Comparison of ENCODE assay signal across 10 cellular contexts in the genomic region with DNA sequence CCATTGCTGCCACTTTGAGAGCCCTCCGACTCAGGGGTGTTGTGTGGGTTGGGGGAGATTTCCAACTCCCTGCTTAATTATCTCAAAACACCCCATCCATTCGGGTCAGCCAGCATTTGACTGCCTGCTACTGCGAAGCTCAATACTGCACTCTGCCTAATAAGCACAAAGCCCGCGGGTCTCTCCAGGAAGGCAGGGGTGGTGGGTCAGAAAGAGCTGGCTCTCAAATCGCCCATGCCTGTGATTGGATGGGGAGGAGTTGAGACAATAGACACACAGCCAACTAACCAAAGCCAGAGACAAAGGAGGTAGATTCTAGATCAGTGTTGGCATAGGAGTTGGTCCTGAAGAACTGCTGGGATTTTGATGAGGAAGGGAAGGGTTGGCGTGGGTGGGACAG. TPM values are rescaled to one million over a fixed set of nuclear protein-coding genes. Genes with fewer than 3 reads are reported as not detected.
DNase-seq lines count a peak whose midpoint lies in the region; ATAC-seq and TF ChIP-seq lines count a peak whose summit lies in the region.
"Had no signal": no experiment of that assay in that cellular context is flagged by ENCODE, and none has a peak within 500 bp of the region (broad histone marks: within the 10 kb centered on the region; RNA-seq: fewer than 3 reads in every experiment).

No MANE protein-coding gene starts in this region.

- H3K9ac ChIP-seq in mesenchymal stem cell (ENCODE audit: low read length): peak overlapping the region; percentile 87

- no peaks in the 10 kb centered on the region for H3K79me1 ChIP-seq in mesenchymal stem cell (replicated peaks; ENCODE audit: low read length, poor library complexity, severe bottlenecking)

- 85% methylated on average over 5 of the region's 7 CpGs for WGBS in mesenchymal stem cell
- 66 to 72% methylated on average over 7 of the region's 7 CpGs for WGBS in upper lobe of left lung, 2 donors

- TF ChIP-seq EP300 in upper lobe of left lung (IDR thresholded peaks at IDR 0.05): no peak

- no peak overlapping the region for H3K23ac ChIP-seq in mesenchymal stem cell (ENCODE audit: low read length in 2 of 2)

- H3K9me3 ChIP-seq in breast epithelium: no peaks in the 10 kb centered on the region
- H3K9me3 ChIP-seq in mesenchymal stem cell (ENCODE audit: control insufficient read depth, low read length): no peaks in the 10 kb centered on the region
- no peaks in the 10 kb centered on the region for H3K9me3 ChIP-seq in upper lobe of left lung
- H3K9me3 ChIP-seq: HAP-1 had no signal

- H3K4me1 Mint-ChIP-seq in activated T-cell treated with anti-CD3 and anti-CD28 coated beads, Interleukin-2, amount 50 U/mL, for 72 hours (ENCODE audit: low read depth): peaks cover 60% of the 10 kb centered on the region
- peaks cover 40% of the 10 kb centered on the region for H3K4me1 Mint-ChIP-seq in activated T-cell treated with anti-CD3 and anti-CD28 coated beads, Interleukin-2, amount 50 U/mL, for 4 hours (ENCODE audit: low read depth)

- peak overlapping the region; percentile 73 for H4K91ac ChIP-seq in mesenchymal stem cell (ENCODE audit: low read length)

- no peak overlapping the region for H3K27ac Mint-ChIP-seq in activated T-cell treated with anti-CD3 and anti-CD28 coated beads, Interleukin-2, amount 50 U/mL, for 72 hours

- no peak overlapping the region for H4K8ac ChIP-seq in mesenchymal stem cell (ENCODE audit: low read length)

- TF ChIP-seq POLR2A in breast epithelium (IDR thresholded peaks at IDR 0.05) (no peak), upper lobe of left lung (IDR thresholded peaks at IDR 0.05) (no peak)

- no peak for ATAC-seq in activated T-cell treated with anti-CD3 and anti-CD28 coated beads, Interleukin-2, amount 50 U/mL, for 72 hours (replicated peaks in 1 of 2)
- no peak for ATAC-seq in activated T-cell treated with anti-CD3 and anti-CD28 coated beads, Interleukin-2, amount 50 U/mL, for 4 hours
- ATAC-seq in upper lobe of left lung (ENCODE audit: low FRiP score in 2 of 2): no peak

- no peaks in the 10 kb centered on the region for H3K36me3 ChIP-seq in breast epithelium
- peaks cover 0 to 10% of the 10 kb centered on the region in 2 experiments for H3K36me3 ChIP-seq in mesenchymal stem cell (ENCODE audit: control insufficient read depth in 1 of 2, insufficient read depth in 2 of 2, low read depth in 1 of 2, low read length in 2 of 2)
- H3K36me3 ChIP-seq in upper lobe of left lung: peaks cover 0 to 5% (median under 1%) of the 10 kb centered on the region in 4 donors
- H3K36me3 ChIP-seq: HAP-1 had no signal

- peak overlapping the region; percentile 38 to 54 for H3K4me3 Mint-ChIP-seq in activated T-cell treated with anti-CD3 and anti-CD28 coated beads, Interleukin-2, amount 50 U/mL, for 72 hours
- no peak overlapping the region for H3K4me3 Mint-ChIP-seq in activated T-cell treated with anti-CD3 and anti-CD28 coated beads, Interleukin-2, amount 50 U/mL, for 4 hours

- H3K4ac ChIP-seq in mesenchymal stem cell (ENCODE audit: low read depth in 1 of 2, low read length in 2 of 2): peak overlapping the region in 1 of 2 experiments; percentile 46

- H2BK120ac ChIP-seq in mesenchymal stem cell (ENCODE audit: low read depth, low read length): no peak overlapping the region

- H2BK5ac ChIP-seq in mesenchymal stem cell (ENCODE audit: low read depth, low read length, poor library complexity, severe bottlenecking): no peak overlapping the region

- DNase-seq in activated T-cell treated with anti-CD3 and anti-CD28 coated beads, Interleukin-2, amount 50 U/mL, for 72 hours: no peak
- DNase-seq in activated T-cell treated with anti-CD3 and anti-CD28 coated beads, Interleukin-2, amount 50 U/mL, for 4 hours: no peak
- DNase-seq in breast epithelium (ENCODE audit: low spot score in 2 of 2): no peak
- no peak for DNase-seq in mesenchymal stem cell
- DNase-seq in upper lobe of left lung: no peak
- DNase-seq in NCI-H2107 treated with DMSO at 0.1 percent for 48 hours (lab: John Stamatoyannopoulos, UW; ENCODE audit: unreplicated experiment): no peak
- DNase-seq in HuH-7 (ENCODE audit: low spot score): no peak
- no peak for DNase-seq in occipital lobe (lab: John Stamatoyannopoulos, UW)

- H3K4me3 ChIP-seq in breast epithelium (peak overlapping the region in 1 of 3 donors; percentile 31), mesenchymal stem cell (ENCODE audit: insufficient read depth in 1 of 2, low read depth in 1 of 2, low read length in 2 of 2) (no peak overlapping the region), upper lobe of left lung (no peak overlapping the region)
- H3K4me3 ChIP-seq: HAP-1 had no signal

- H3K14ac ChIP-seq in mesenchymal stem cell (ENCODE audit: low read length in 2 of 2): no peak overlapping the region

- intact Hi-C loops in breast epithelium (cut with DNase I; ENCODE audit: low total_unique reads): no loop called here

- H2AK5ac ChIP-seq in mesenchymal stem cell (ENCODE audit: low read length, severe bottlenecking): no peak overlapping the region

- H3K4me2 ChIP-seq in mesenchymal stem cell (ENCODE audit: low read length, poor library complexity, severe bottlenecking): no peak overlapping the region

- no peaks in the 10 kb centered on the region for H3K27me3 Mint-ChIP-seq in activated T-cell treated with anti-CD3 and anti-CD28 coated beads, Interleukin-2, amount 50 U/mL, for 72 hours (ENCODE audit: low read depth)
- H3K27me3 Mint-ChIP-seq in activated T-cell treated with anti-CD3 and anti-CD28 coated beads, Interleukin-2, amount 50 U/mL, for 4 hours (ENCODE audit: low read depth): no peaks in the 10 kb centered on the region

- no peaks in the 10 kb centered on the region for H3K27me3 ChIP-seq in breast epithelium
- H3K27me3 ChIP-seq in mesenchymal stem cell (ENCODE audit: control insufficient read depth in 1 of 2, insufficient read depth in 1 of 2, low read length in 2 of 2): no peaks in the 10 kb centered on the region
- no peaks in the 10 kb centered on the region for H3K27me3 ChIP-seq in upper lobe of left lung

- TF ChIP-seq CTCF in breast epithelium (IDR thresholded peaks at IDR 0.05) (no peak), upper lobe of left lung (IDR thresholded peaks at IDR 0.05) (no peak)

- peak overlapping the region in 1 of 2 experiments; percentile 69 for H2BK12ac ChIP-seq in mesenchymal stem cell (ENCODE audit: low read length in 2 of 2)

- peaks cover 14 to 24% of the 10 kb centered on the region in 2 donors for H3K4me1 ChIP-seq in breast epithelium
- H3K4me1 ChIP-seq in mesenchymal stem cell (ENCODE audit: control insufficient read depth, insufficient read depth, low read depth, low read length): peaks cover 2% of the 10 kb centered on the region
- H3K4me1 ChIP-seq in upper lobe of left lung: peaks cover 46 to 52% (median 48%) of the 10 kb centered on the region in 4 donors
- H3K4me1 ChIP-seq: HAP-1 had no signal

- no peaks in the 10 kb centered on the region for H3K9me3 Mint-ChIP-seq in activated T-cell treated with anti-CD3 and anti-CD28 coated beads, Interleukin-2, amount 50 U/mL, for 72 hours
- H3K9me3 Mint-ChIP-seq in activated T-cell treated with anti-CD3 and anti-CD28 coated beads, Interleukin-2, amount 50 U/mL, for 4 hours: peaks cover 3% of the 10 kb centered on the region

- H3K27ac ChIP-seq in breast epithelium (peak overlapping the region; percentile 92 to 93), mesenchymal stem cell (ENCODE audit: low read length, poor library complexity, severe bottlenecking) (no peak overlapping the region), upper lobe of left lung (peak overlapping the region; percentile 77 to 91 (median 82))

- H3K36me3 Mint-ChIP-seq in activated T-cell treated with anti-CD3 and anti-CD28 coated beads, Interleukin-2, amount 50 U/mL, for 72 hours (ENCODE audit: insufficient read depth in 2 of 2): peaks cover 4 to 5% of the 10 kb centered on the region in 2 donors
- H3K36me3 Mint-ChIP-seq in activated T-cell treated with anti-CD3 and anti-CD28 coated beads, Interleukin-2, amount 50 U/mL, for 4 hours (ENCODE audit: insufficient read depth): peaks cover 12% of the 10 kb centered on the region

- H2BK15ac ChIP-seq in mesenchymal stem cell (ENCODE audit: low read depth, poor library complexity, severe bottlenecking): no peak overlapping the region

- H2AFZ ChIP-seq in mesenchymal stem cell (ENCODE audit: low read depth, low read length): no peak overlapping the region

- H3K18ac ChIP-seq in mesenchymal stem cell (ENCODE audit: low read depth in 1 of 2, low read length in 2 of 2): no peak overlapping the region

RNA-seq across cellular contexts. Expression of a gene that starts 2.3 kb away (rescaled TPM):
- total RNA-seq in activated T-cell treated with anti-CD3 and anti-CD28 coated beads, Interleukin-2, amount 50 U/mL, for 72 hours: 10 to 100 TPM; 19.1 to 31.1 TPM
- 10 to 100 TPM in 1 of 3 donors, 1 to 10 TPM in 2; 3.9 to 10.1 (median 7.8) TPM for total RNA-seq in activated T-cell treated with anti-CD3 and anti-CD28 coated beads, Interleukin-2, amount 50 U/mL, for 4 hours
- 10 to 100 TPM; 15.2 to 25.6 (median 25.2) TPM for total RNA-seq in breast epithelium
- polyA plus RNA-seq in mesenchymal stem cell (2013, experiment 1 of 2): 10.4 TPM
- polyA plus RNA-seq in mesenchymal stem cell (2013, experiment 2 of 2): 10.4 TPM
- 100 to 1,000 TPM in 2 of 6 donors, 10 to 100 TPM in 4; 24.3 to 245 (median 75.2) TPM for total RNA-seq in upper lobe of left lung
- total RNA-seq in occipital lobe: 2.5 TPM

RNA-seq across cellular contexts. Expression of a gene that starts 22.4 kb away (rescaled TPM):
- total RNA-seq in activated T-cell treated with anti-CD3 and anti-CD28 coated beads, Interleukin-2, amount 50 U/mL, for 72 hours: 1 to 10 TPM in 1 of 2 donors, not detected in 1; 1.0 TPM
- not detected for total RNA-seq in activated T-cell treated with anti-CD3 and anti-CD28 coated beads, Interleukin-2, amount 50 U/mL, for 4 hours
- total RNA-seq in breast epithelium: 1 to 10 TPM in 2 of 3 donors, not detected in 1; 1.0 to 1.3 TPM
- not detected for polyA plus RNA-seq in mesenchymal stem cell (2013, experiment 1 of 2)
- polyA plus RNA-seq in mesenchymal stem cell (2013, experiment 2 of 2): 0.05 TPM
- 1 to 10 TPM in 1 of 6 donors, under 1 TPM in 1, not detected in 4; 0.33 to 3.1 TPM for total RNA-seq in upper lobe of left lung
- not detected for total RNA-seq in occipital lobe
- total RNA-seq: epithelial cell of proximal tubule had no signal

RNA-seq across cellular contexts. Expression of a gene that starts 40.4 kb away (rescaled TPM):
- total RNA-seq in activated T-cell treated with anti-CD3 and anti-CD28 coated beads, Interleukin-2, amount 50 U/mL, for 72 hours: under 1 TPM in 1 of 2 donors, not detected in 1; 0.22 TPM
- total RNA-seq in activated T-cell treated with anti-CD3 and anti-CD28 coated beads, Interleukin-2, amount 50 U/mL, for 4 hours: under 1 TPM in 1 of 3 donors, not detected in 2; 0.13 TPM
- total RNA-seq in breast epithelium: under 1 TPM in 1 of 3 donors, not detected in 2; 0.32 TPM
- not detected for polyA plus RNA-seq in mesenchymal stem cell (2013, experiment 1 of 2)
- polyA plus RNA-seq in mesenchymal stem cell (2013, experiment 2 of 2): not detected
- under 1 TPM in 2 of 6 donors, not detected in 4; 0.09 to 0.27 TPM for total RNA-seq in upper lobe of left lung
- not detected for total RNA-seq in occipital lobe
- total RNA-seq: epithelial cell of proximal tubule had no signal
